Comparison of ENCODE assay signal across 8 cellular contexts in the genomic region with DNA sequence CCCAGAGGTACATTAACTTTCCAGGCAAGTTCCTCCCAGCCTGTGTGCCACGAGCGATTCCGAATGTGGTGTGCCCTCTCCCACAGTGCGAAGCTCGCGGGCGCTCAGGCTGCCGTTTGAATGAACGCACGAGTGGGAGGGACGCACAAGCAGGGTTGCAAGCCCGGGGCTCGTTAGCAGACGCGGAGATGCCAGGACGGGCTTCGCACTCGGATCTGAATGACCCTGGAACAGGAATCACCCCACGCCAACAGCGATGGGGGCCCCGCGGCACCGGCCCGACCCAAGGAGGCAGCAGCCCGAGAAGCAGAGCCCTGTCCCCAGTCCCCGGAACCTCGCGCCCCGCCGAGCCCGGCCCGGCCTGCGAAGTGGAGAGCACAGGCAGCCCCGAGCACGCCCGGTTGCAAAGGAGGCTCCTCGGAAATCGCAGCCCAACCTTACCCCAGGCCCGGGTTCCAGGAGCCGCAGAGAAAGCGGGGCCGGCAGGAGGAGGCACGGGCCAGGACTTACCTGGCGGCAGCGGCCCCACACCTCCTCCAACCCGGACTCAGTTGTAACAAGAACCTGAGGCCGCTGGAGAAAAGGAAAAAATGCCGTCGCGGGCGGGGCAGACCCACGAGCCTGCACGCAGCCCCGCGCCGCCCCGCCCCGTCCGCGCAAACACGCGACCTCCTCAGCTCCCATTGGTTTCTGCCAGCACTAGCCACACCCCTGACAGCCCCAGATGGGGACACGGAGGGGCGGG. TPM values are rescaled to one million over a fixed set of nuclear protein-coding genes. Genes with fewer than 3 reads are reported as not detected.
DNase-seq lines count a peak whose midpoint lies in the region; ATAC-seq lines count a peak whose summit lies in the region.

A gene with protein sequence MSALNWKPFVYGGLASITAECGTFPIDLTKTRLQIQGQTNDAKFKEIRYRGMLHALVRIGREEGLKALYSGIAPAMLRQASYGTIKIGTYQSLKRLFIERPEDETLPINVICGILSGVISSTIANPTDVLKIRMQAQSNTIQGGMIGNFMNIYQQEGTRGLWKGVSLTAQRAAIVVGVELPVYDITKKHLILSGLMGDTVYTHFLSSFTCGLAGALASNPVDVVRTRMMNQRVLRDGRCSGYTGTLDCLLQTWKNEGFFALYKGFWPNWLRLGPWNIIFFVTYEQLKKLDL (minus strand): TSS at position 584 of the 745 bp plus-strand sequence. CDS start 6,948 bp downstream, outside the sequence.

- no peaks in the 10 kb centered on the region for H3K27me3 ChIP-seq in CD4-positive, CD25-positive, alpha-beta regulatory T cell (ENCODE audit: control insufficient read depth, insufficient read depth, low read length)

- H3K36me3 ChIP-seq in CD4-positive, CD25-positive, alpha-beta regulatory T cell (ENCODE audit: control insufficient read depth, insufficient read depth, low read length) = no peaks in the 10 kb centered on the region

- no peaks in the 10 kb centered on the region for H3K36me3 Mint-ChIP-seq in CD4-positive, CD25-positive, alpha-beta regulatory T cell

- peaks cover 20% of the 10 kb centered on the region for H3K4me1 ChIP-seq in CD4-positive, CD25-positive, alpha-beta regulatory T cell (ENCODE audit: control insufficient read depth, insufficient read depth, low read length, poor library complexity, severe bottlenecking)

- H3K4me3 Mint-ChIP-seq in CD4-positive, CD25-positive, alpha-beta regulatory T cell = peak within 1 kb of the TSS; percentile 97 to 100 (median 98)

- H3K4me3 ChIP-seq in CD4-positive, CD25-positive, alpha-beta regulatory T cell (ENCODE audit: low read depth, low read length) = peak within 1 kb of the TSS; percentile 97

- H3K27ac ChIP-seq in CD4-positive, CD25-positive, alpha-beta regulatory T cell (ENCODE audit: insufficient read depth, low read length, poor library complexity, severe bottlenecking) = peak within 1 kb of the TSS; percentile 86

- no peaks in the 10 kb centered on the region for H3K27me3 Mint-ChIP-seq in CD4-positive, CD25-positive, alpha-beta regulatory T cell

- peaks cover 10 to 37% (median 17%) of the 10 kb centered on the region in 4 donors for H3K4me1 Mint-ChIP-seq in CD4-positive, CD25-positive, alpha-beta regulatory T cell

- DNase-seq in CD4-positive, CD25-positive, alpha-beta regulatory T cell = peak; percentile 86 to 94 (median 89)
- DNase-seq in NK-92 treated with Interleukin-12 subunit alpha and Interleukin-12 subunit beta, amount 100 ng/mL, for 24 hours (lab: John Stamatoyannopoulos, UW) = peak; percentile 92
- peak; percentile 94 for DNase-seq in activated CD8-positive, alpha-beta memory T cell treated with anti-CD3 and anti-CD28 coated beads for 24 hours
- peak; percentile 88 for DNase-seq in effector CD8-positive, alpha-beta T cell (lab: John Stamatoyannopoulos, UW)
- peak; percentile 92 for DNase-seq in lung microvascular endothelial cell (ENCODE audit: low read depth in 2 of 2)
- peak; percentile 79 to 92 (median 85) for DNase-seq in stimulated activated CD4-positive, alpha-beta T cell treated with anti-CD3 and anti-CD28 coated beads, TNF-alpha, amount 100 ng/mL, for 48 hours (ENCODE audit: low read depth in 3 of 3)

- ATAC-seq in CD4-positive, CD25-positive, alpha-beta regulatory T cell (ENCODE audit: low read depth in 2 of 2) = peak; percentile 95
- peak; percentile 92 for ATAC-seq in GM19397 (IDR thresholded peaks at IDR 0.05; ENCODE audit: unreplicated experiment)
- peak; percentile 87 for ATAC-seq in HG03571 (IDR thresholded peaks at IDR 0.05; ENCODE audit: unreplicated experiment)

- peak within 1 kb of the TSS; percentile 97 to 99 (median 99) for H3K27ac Mint-ChIP-seq in CD4-positive, CD25-positive, alpha-beta regulatory T cell

- H3K9me3 Mint-ChIP-seq in CD4-positive, CD25-positive, alpha-beta regulatory T cell = peaks cover 0 to 2% (median 0%) of the 10 kb centered on the region in 7 donors

- no peaks in the 10 kb centered on the region for H3K9me3 ChIP-seq in CD4-positive, CD25-positive, alpha-beta regulatory T cell (ENCODE audit: control insufficient read depth in 2 of 2, low read length in 2 of 2)

RNA-seq across cellular contexts. Expression of the gene that starts here (rescaled TPM):
- 22.9 TPM for total RNA-seq in CD4-positive, CD25-positive, alpha-beta regulatory T cell
- 1 to 10 TPM in 3 of 4 donors, under 1 TPM in 1; 0.41 to 2.8 (median 1.6) TPM for polyA plus RNA-seq in CD4-positive, CD25-positive, alpha-beta regulatory T cell
- total RNA-seq in lung microvascular endothelial cell = 9.2 and 10.7 TPM in 2 replicates

Comparison
In these comparisons a context has a peak if more than half of its experiments do, and no peak if none do; other contexts are left out.
1. Peak in every context shown above with its lines: DNase-seq, ATAC-seq, H3K4me3 ChIP-seq and H3K27ac ChIP-seq.